Comparison of ENCODE assay signal across 19 cellular contexts in the genomic region with DNA sequence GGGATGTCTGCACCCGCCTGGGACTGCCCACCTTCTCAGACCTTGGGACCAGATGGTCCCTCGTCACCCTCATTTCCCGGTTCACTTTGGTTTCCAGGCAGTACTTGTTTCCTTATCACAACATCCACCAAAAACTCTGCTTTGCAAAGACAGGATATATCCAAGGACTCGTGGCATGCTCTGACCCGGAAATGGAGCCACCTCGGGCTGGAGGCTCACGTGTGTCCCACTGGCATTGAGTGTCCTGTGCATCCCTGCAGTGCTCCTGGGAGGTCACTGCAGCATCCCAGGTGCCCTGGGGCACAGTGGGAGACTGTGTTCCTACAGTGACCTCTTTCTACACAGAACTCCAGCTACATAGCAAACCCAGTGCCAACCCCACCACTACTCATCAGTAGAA.
DNase-seq lines count a peak whose midpoint lies in the region; ATAC-seq and TF ChIP-seq lines count a peak whose summit lies in the region.
"Had no signal": no experiment of that assay in that cellular context is flagged by ENCODE, and none has a peak within 500 bp of the region (broad histone marks: within the 10 kb centered on the region; RNA-seq: fewer than 3 reads in every experiment).

No MANE protein-coding gene starts in this region.

- no peak overlapping the region for H3K4ac ChIP-seq in H9 (ENCODE audit: low read depth, low read length)

- no peak overlapping the region for H2BK15ac ChIP-seq in H9 (ENCODE audit: low read depth, low read length)

- no peaks in the 10 kb centered on the region; the same call in 1 of the 2 replicates for H3K4me1 ChIP-seq in H9 (ENCODE audit: insufficient read depth, low read length)
- H3K4me1 ChIP-seq in endodermal cell (ENCODE audit: control insufficient read depth, insufficient read depth, low read length), result no peaks in the 10 kb centered on the region
- peaks cover 36% of the 10 kb centered on the region for H3K4me1 ChIP-seq in neural progenitor cell
- peaks cover 0 to 36% (median 13%) of the 10 kb centered on the region in 6 donors for H3K4me1 ChIP-seq in spleen
- H3K4me1 ChIP-seq: HAP-1 had no signal

- H3K36me3 ChIP-seq in endodermal cell (ENCODE audit: control insufficient read depth, insufficient read depth, low read length) (no peaks in the 10 kb centered on the region), neural progenitor cell (no peaks in the 10 kb centered on the region), spleen (no peaks in the 10 kb centered on the region)
- H3K36me3 ChIP-seq: BLaER1 treated with 17β-estradiol and CSF1 and Interleukin-3, amounts not matched to agents 10 nM and 100 nM; HAP-1 had no signal

- H3K27me3 ChIP-seq in H9 (ENCODE audit: insufficient read depth, low read length), result no peaks in the 10 kb centered on the region
- no peaks in the 10 kb centered on the region for H3K27me3 ChIP-seq in endodermal cell (ENCODE audit: control insufficient read depth, insufficient read depth, low read length, poor library complexity, severe bottlenecking)
- no peaks in the 10 kb centered on the region for H3K27me3 ChIP-seq in neural progenitor cell
- H3K27me3 ChIP-seq in spleen (replicated peaks in 1 of 7), result no peaks in the 10 kb centered on the region
- H3K27me3 ChIP-seq: BLaER1 treated with 17β-estradiol and CSF1 and Interleukin-3, amounts not matched to agents 10 nM and 100 nM had no signal

- H3K18ac ChIP-seq in H9 (ENCODE audit: insufficient read length, low read depth, low read length), result no peak overlapping the region

- H3K27me3 Mint-ChIP-seq in H9 (ENCODE audit: low read depth), result no peaks in the 10 kb centered on the region
- H3K27me3 Mint-ChIP-seq in endodermal cell (ENCODE audit: insufficient read depth), result no peaks in the 10 kb centered on the region
- H3K27me3 Mint-ChIP-seq in neural progenitor cell (ENCODE audit: insufficient read depth, low read depth), result peaks cover 5% of the 10 kb centered on the region
- H3K27me3 Mint-ChIP-seq in activated CD4-positive, alpha-beta memory T cell treated with anti-CD3 and anti-CD28 coated beads for 36 hours, result peaks cover 2% of the 10 kb centered on the region
- H3K27me3 Mint-ChIP-seq: B cell had no signal

- H3K79me2 ChIP-seq in H9 (ENCODE audit: insufficient read depth, low read length), result no peaks in the 10 kb centered on the region
- no peaks in the 10 kb centered on the region for H3K79me2 ChIP-seq in neural progenitor cell (ENCODE audit: low read depth)

- POLR2A ChIA-PET in activated CD4-positive, alpha-beta memory T cell treated with anti-CD3 and anti-CD28 coated beads for 36 hours (lab: Charles Lee), result no interaction called here

- H3K27ac ChIP-seq in H9 (ENCODE audit: insufficient read length, low read depth, low read length), result no peak overlapping the region
- H3K27ac ChIP-seq in endodermal cell (ENCODE audit: low read depth, low read length), result no peak overlapping the region
- no peak overlapping the region for H3K27ac ChIP-seq in neural progenitor cell
- peak overlapping the region in 6 of 8 donors; percentile 20 to 87 (median 80) for H3K27ac ChIP-seq in spleen
- H3K27ac ChIP-seq: BLaER1 treated with 17β-estradiol and CSF1 and Interleukin-3, amounts not matched to agents 10 nM and 100 nM had no signal

- H3K36me3 Mint-ChIP-seq in H9 (ENCODE audit: insufficient read depth in 1 of 3, low read depth in 3 of 3) (peaks cover 0 to 3% (median 2%) of the 10 kb centered on the region in 3 experiments; a peak in 3 of 7 replicates), endodermal cell (ENCODE audit: low read depth) (peaks cover 7% of the 10 kb centered on the region), neural progenitor cell (peaks cover 7% of the 10 kb centered on the region)
- H3K36me3 Mint-ChIP-seq in activated CD4-positive, alpha-beta memory T cell treated with anti-CD3 and anti-CD28 coated beads for 36 hours, result no peaks in the 10 kb centered on the region
- H3K36me3 Mint-ChIP-seq: CD8-positive, alpha-beta T cell had no signal

- H4K91ac ChIP-seq in H9 (ENCODE audit: insufficient read length, low read depth, low read length), result no peak overlapping the region

- no peak for TF ChIP-seq POLR2A in spleen (IDR thresholded peaks at IDR 0.05)

- no peak overlapping the region for H3K14ac ChIP-seq in H9 (ENCODE audit: insufficient read depth, low read length)

- WGBS in H9 (ENCODE audit: extremely low coverage, insufficient read length, low lambda C conversion rate), result no CpG with 5 or more reads among the region's 7 CpGs
- WGBS in endodermal cell (ENCODE audit: insufficient coverage in 1 of 2, insufficient read length in 1 of 2), 2 experiments, result 60 to 93% methylated on average over 1 to 7 of the region's 7 CpGs
- WGBS in spleen, 5 donors, result 67 to 77% (median 73%) methylated on average over 7 of the region's 7 CpGs

- H3K23ac ChIP-seq in H9 (ENCODE audit: insufficient read length, low read depth, low read length), result no peak overlapping the region

- no peaks in the 10 kb centered on the region for H3K23me2 ChIP-seq in H9 (ENCODE audit: insufficient read length, low read depth, low read length, poor library complexity, severe bottlenecking)

- H4K8ac ChIP-seq in H9 (replicated peaks; ENCODE audit: insufficient read length, low read depth, low read length), result no peak overlapping the region

- H2BK5ac ChIP-seq in H9 (ENCODE audit: insufficient read length, low read length), result no peak overlapping the region

- H4K5ac ChIP-seq in H9 (ENCODE audit: insufficient read length, low read depth, low read length), result no peak overlapping the region

- no peak overlapping the region for H3K9ac ChIP-seq in H9 (ENCODE audit: extremely low read depth, insufficient read length, low read length)
- H3K9ac ChIP-seq in endodermal cell (ENCODE audit: extremely low read depth, low read length, poor library complexity, severe bottlenecking), result no peak overlapping the region
- no peak overlapping the region for H3K9ac ChIP-seq in neural progenitor cell
- H3K9ac ChIP-seq: BLaER1 treated with 17β-estradiol and CSF1 and Interleukin-3, amounts not matched to agents 10 nM and 100 nM had no signal

- ATAC-seq in HG03354 (IDR thresholded peaks at IDR 0.05; ENCODE audit: poor library complexity, severe bottlenecking, unreplicated experiment) (no peak), HG03159 (IDR thresholded peaks at IDR 0.05; ENCODE audit: unreplicated experiment) (no peak)
- ATAC-seq: CD8-positive, alpha-beta T cell; GM12878 had no signal

- H2BK12ac ChIP-seq in H9 (ENCODE audit: insufficient read length, low read depth, low read length), result no peak overlapping the region

- H3F3A ChIP-seq in neural progenitor cell (ENCODE audit: low read depth), result peaks cover 16% of the 10 kb centered on the region

- no peak overlapping the region for H2AFZ ChIP-seq in H9 (ENCODE audit: low read length)
- no peak overlapping the region for H2AFZ ChIP-seq in neural progenitor cell (replicated peaks)

- H3K4me1 Mint-ChIP-seq in H9, result peaks cover 27 to 39% of the 10 kb centered on the region in 2 experiments
- H3K4me1 Mint-ChIP-seq in endodermal cell, result peaks cover 13% of the 10 kb centered on the region
- peaks cover 38% of the 10 kb centered on the region for H3K4me1 Mint-ChIP-seq in neural progenitor cell
- peaks cover 2% of the 10 kb centered on the region for H3K4me1 Mint-ChIP-seq in activated CD4-positive, alpha-beta memory T cell treated with anti-CD3 and anti-CD28 coated beads for 36 hours (ENCODE audit: low read depth)
- H3K4me1 Mint-ChIP-seq: B cell had no signal

- CTCF ChIA-PET in activated CD4-positive, alpha-beta memory T cell treated with anti-CD3 and anti-CD28 coated beads for 36 hours (lab: Charles Lee), result no interaction called here

- H3K27ac Mint-ChIP-seq in H9 (peak overlapping the region in 2 of 3 experiments; percentile 22 to 88; a peak in 2 of 7 replicates), endodermal cell (peak overlapping the region; percentile 35), neural progenitor cell (peak overlapping the region; percentile 58)
- no peak overlapping the region for H3K27ac Mint-ChIP-seq in activated CD4-positive, alpha-beta memory T cell treated with anti-CD3 and anti-CD28 coated beads for 36 hours
- H3K27ac Mint-ChIP-seq: B cell; CD8-positive, alpha-beta T cell had no signal

- no peak overlapping the region for H2BK120ac ChIP-seq in H9 (ENCODE audit: low read depth, low read length, poor library complexity, severe bottlenecking)

- H2AK5ac ChIP-seq in H9 (ENCODE audit: insufficient read length, low read length), result no peak overlapping the region

- H3K4me2 ChIP-seq in H9 (ENCODE audit: insufficient read depth, insufficient read length, low read length), result no peak overlapping the region
- H3K4me2 ChIP-seq in neural progenitor cell, result no peak overlapping the region
- H3K4me2 ChIP-seq: BLaER1 treated with 17β-estradiol and CSF1 and Interleukin-3, amounts not matched to agents 10 nM and 100 nM had no signal

- TF ChIP-seq CTCF in H9 (conservative IDR thresholded peaks at IDR 0.05) (no peak), endodermal cell (conservative IDR thresholded peaks at IDR 0.05) (no peak), neural progenitor cell (IDR thresholded peaks at IDR 0.05) (no peak), spleen (IDR thresholded peaks at IDR 0.05 in 8 of 11, conservative IDR thresholded peaks at IDR 0.05 in 3 of 11) (no peak)

- H3K4me3 Mint-ChIP-seq in H9 (no peak overlapping the region), endodermal cell (no peak overlapping the region), neural progenitor cell (no peak overlapping the region)
- H3K4me3 Mint-ChIP-seq in activated CD4-positive, alpha-beta memory T cell treated with anti-CD3 and anti-CD28 coated beads for 36 hours, result no peak overlapping the region
- H3K4me3 Mint-ChIP-seq: B cell; CD8-positive, alpha-beta T cell had no signal

- DNase-seq in H9 (no peak), endodermal cell (peak; percentile 22), neural progenitor cell (ENCODE audit: low spot score) (no peak), spleen (peak; percentile 85), NCI-H187 treated with DMSO at 0.1 percent for 48 hours (lab: John Stamatoyannopoulos, UW) (no peak)
- no peak for DNase-seq in activated CD4-positive, alpha-beta memory T cell treated with anti-CD3 and anti-CD28 coated beads for 36 hours
- DNase-seq: Calu3, DMS53, DND-41, EL, GOT3, IMR-90 had no signal

- H4K20me1 ChIP-seq in H9 (ENCODE audit: control insufficient read depth, insufficient read depth, insufficient read length) (no peaks in the 10 kb centered on the region), neural progenitor cell (ENCODE audit: low read depth) (no peaks in the 10 kb centered on the region)
- H4K20me1 ChIP-seq: BLaER1 treated with 17β-estradiol and CSF1 and Interleukin-3, amounts not matched to agents 10 nM and 100 nM had no signal

- no peaks in the 10 kb centered on the region for H3K79me1 ChIP-seq in H9 (ENCODE audit: insufficient read depth, low read depth, low read length, poor library complexity, severe bottlenecking)

- H3K56ac ChIP-seq in H9 (ENCODE audit: insufficient read length, low read depth, low read length), result no peak overlapping the region

- no peaks in the 10 kb centered on the region for H3K9me3 Mint-ChIP-seq in H9
- no peaks in the 10 kb centered on the region for H3K9me3 Mint-ChIP-seq in endodermal cell
- H3K9me3 Mint-ChIP-seq in neural progenitor cell, result no peaks in the 10 kb centered on the region
- no peaks in the 10 kb centered on the region for H3K9me3 Mint-ChIP-seq in activated CD4-positive, alpha-beta memory T cell treated with anti-CD3 and anti-CD28 coated beads for 36 hours
- H3K9me3 Mint-ChIP-seq: CD8-positive, alpha-beta T cell had no signal

- H3K4me3 ChIP-seq in endodermal cell (ENCODE audit: low read length), result no peak overlapping the region
- H3K4me3 ChIP-seq in neural progenitor cell, result no peak overlapping the region
- no peak overlapping the region for H3K4me3 ChIP-seq in spleen
- H3K4me3 ChIP-seq: BLaER1 treated with 17β-estradiol and CSF1 and Interleukin-3, amounts not matched to agents 10 nM and 100 nM; GM12878; HAP-1 had no signal

- H3K9me3 ChIP-seq in H9 (ENCODE audit: control insufficient read depth, low read depth, low read length) (no peaks in the 10 kb centered on the region), endodermal cell (ENCODE audit: control insufficient read depth, low read length) (no peaks in the 10 kb centered on the region), neural progenitor cell (ENCODE audit: low read depth) (no peaks in the 10 kb centered on the region), spleen (no peaks in the 10 kb centered on the region)
- H3K9me3 ChIP-seq: BLaER1 treated with 17β-estradiol and CSF1 and Interleukin-3, amounts not matched to agents 10 nM and 100 nM; HAP-1 had no signal

- H2BK20ac ChIP-seq in H9 (ENCODE audit: low read depth, low read length, poor library complexity, severe bottlenecking), result no peak overlapping the region

- H3T11ph ChIP-seq in H9 (ENCODE audit: low read length), result no peak overlapping the region

- intact Hi-C loops in spleen (cut with DNase I; ENCODE audit: low total_unique reads), result no loop called here
- intact Hi-C loops in activated CD4-positive, alpha-beta memory T cell treated with anti-CD3 and anti-CD28 coated beads for 36 hours (cut with micrococcal nuclease), result no loop called here

Comparison
In these comparisons a context has a peak if more than half of its experiments do, and no peak if none do; other contexts are left out.
1. DNase-seq: peak in endodermal cell (single experiment) and spleen (single experiment); none in H9 (single experiment), neural progenitor cell (single experiment), activated CD4-positive, alpha-beta memory T cell treated with anti-CD3 and anti-CD28 coated beads for 36 hours (single experiment) and NCI-H187 treated with DMSO at 0.1 percent for 48 hours (single experiment).
2. H3K27ac ChIP-seq: peak in spleen (6 of 8); none in H9 (single experiment), endodermal cell (single experiment) and neural progenitor cell (single experiment).